25 cellular contexts compared by ENCODE assay signal in the genomic region with DNA sequence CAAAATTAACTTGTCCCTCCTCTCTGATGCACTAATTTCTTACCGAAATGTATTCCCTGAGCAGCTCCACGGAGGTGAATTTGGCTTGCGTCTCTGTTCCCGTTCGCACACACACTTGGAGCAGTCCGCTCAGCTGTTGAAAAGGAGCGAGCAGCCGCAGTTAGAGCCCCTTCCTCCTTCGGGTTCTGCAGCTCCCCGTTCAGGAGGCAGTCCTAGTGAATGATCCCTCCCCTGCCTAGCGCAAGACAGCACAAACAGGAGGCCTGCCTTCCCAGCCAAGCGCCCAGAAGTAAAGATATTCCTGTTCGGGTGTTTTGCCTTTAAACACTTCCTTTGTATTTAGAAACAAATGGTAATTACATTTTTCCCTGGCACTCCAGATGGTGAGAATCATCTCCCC.
"Had no signal": no experiment of that assay in that cellular context is flagged by ENCODE, and none has a peak within 500 bp of the region (broad histone marks: within the 10 kb centered on the region; RNA-seq: fewer than 3 reads in every experiment).

No MANE protein-coding gene starts in this region.

- H3K27ac ChIP-seq: SK-N-MC, WERI-Rb-1 had no signal

- DNase-seq: activated CD4-positive, alpha-beta T cell treated with anti-CD3 and anti-CD28 coated beads for 4 hours; activated CD8-positive, alpha-beta memory T cell treated with anti-CD3 and anti-CD28 coated beads, Interleukin-2, amount 50 U/mL, for 4 hours; activated CD8-positive, alpha-beta T cell treated with anti-CD3 and anti-CD28 coated beads for 36 hours; activated gamma-delta T cell treated with Interleukin-2 at 50 U/mL for 16 hours; activated naive CD4-positive, alpha-beta T cell treated with anti-CD3 and anti-CD28 coated beads, Interleukin-2, amount 10 ng/mL, durations not matched to agents 7 days and 5 days; activated naive CD8-positive, alpha-beta T cell treated with anti-CD3 and anti-CD28 coated beads for 36 hours; activated T-cell treated with anti-CD3 and anti-CD28 coated beads, Interleukin-2, amount 50 U/mL, for 72 hours; cerebellar nuclear complex; Karpas-422; MM.1S; NCI-H146; NCI-H187 treated with DMSO at 0.1 percent for 48 hours; NCI-H2081 treated with DMSO at 0.1 percent for 48 hours; NCI-H510A treated with DMSO at 0.1 percent for 48 hours; NCI-H748 treated with DMSO at 0.1 percent for 48 hours; OCI-M1; RPMI8226; T-helper 1 cell; WERI-Rb-1 had no signal

- H3K36me3 Mint-ChIP-seq: activated naive CD4-positive, alpha-beta T cell treated with anti-CD3 and anti-CD28 coated beads, Interleukin-2, amount 10 ng/mL, durations not matched to agents 7 days and 5 days; activated naive CD8-positive, alpha-beta T cell treated with anti-CD3 and anti-CD28 coated beads for 36 hours had no signal

- H3K27ac Mint-ChIP-seq: activated CD8-positive, alpha-beta T cell treated with anti-CD3 and anti-CD28 coated beads for 36 hours; activated naive CD4-positive, alpha-beta T cell treated with anti-CD3 and anti-CD28 coated beads, Interleukin-2, amount 10 ng/mL, durations not matched to agents 7 days and 5 days; activated naive CD8-positive, alpha-beta T cell treated with anti-CD3 and anti-CD28 coated beads for 36 hours; activated T-cell treated with anti-CD3 and anti-CD28 coated beads, Interleukin-2, amount 50 U/mL, for 72 hours; activated T-helper 2 cell treated with anti-CD3 and anti-CD28 coated beads, Interferon-gamma antibody, Interleukin-2, Interleukin-4, amounts not matched to agents 10 μg/mL and 5 μg/mL and 100 μg/mL, durations not matched to agents 14 hours and 24 hours and 36 hours had no signal

- H3K9me3 Mint-ChIP-seq: activated CD8-positive, alpha-beta T cell treated with anti-CD3 and anti-CD28 coated beads for 36 hours; activated naive CD4-positive, alpha-beta T cell treated with anti-CD3 and anti-CD28 coated beads, Interleukin-2, amount 10 ng/mL, durations not matched to agents 7 days and 5 days; activated naive CD8-positive, alpha-beta T cell treated with anti-CD3 and anti-CD28 coated beads for 36 hours; activated T-helper 2 cell treated with anti-CD3 and anti-CD28 coated beads, Interferon-gamma antibody, Interleukin-2, Interleukin-4, amounts not matched to agents 10 μg/mL and 5 μg/mL and 100 μg/mL, durations not matched to agents 14 hours and 24 hours and 36 hours had no signal

- ATAC-seq: activated CD4-positive, CD25-positive, alpha-beta regulatory T cell treated with anti-CD3 and anti-CD28 coated beads, Interleukin-2, amount 50 U/mL, for 24 hours; activated CD8-positive, alpha-beta T cell treated with anti-CD3 and anti-CD28 coated beads for 36 hours; activated T-cell treated with anti-CD3 and anti-CD28 coated beads, Interleukin-2, amount 50 U/mL, for 72 hours; K562; Panc1; Right ventricle myocardium inferior had no signal

- H3K4me3 Mint-ChIP-seq: activated CD8-positive, alpha-beta T cell treated with anti-CD3 and anti-CD28 coated beads for 36 hours; activated naive CD4-positive, alpha-beta T cell treated with anti-CD3 and anti-CD28 coated beads, Interleukin-2, amount 10 ng/mL, durations not matched to agents 7 days and 5 days; activated naive CD8-positive, alpha-beta T cell treated with anti-CD3 and anti-CD28 coated beads for 36 hours; activated T-cell treated with anti-CD3 and anti-CD28 coated beads, Interleukin-2, amount 50 U/mL, for 72 hours had no signal

- H3K4me1 Mint-ChIP-seq: activated naive CD4-positive, alpha-beta T cell treated with anti-CD3 and anti-CD28 coated beads, Interleukin-2, amount 10 ng/mL, durations not matched to agents 7 days and 5 days; activated naive CD8-positive, alpha-beta T cell treated with anti-CD3 and anti-CD28 coated beads for 36 hours had no signal
